Comparison of ENCODE assay signal across 9 cellular contexts in the genomic region with DNA sequence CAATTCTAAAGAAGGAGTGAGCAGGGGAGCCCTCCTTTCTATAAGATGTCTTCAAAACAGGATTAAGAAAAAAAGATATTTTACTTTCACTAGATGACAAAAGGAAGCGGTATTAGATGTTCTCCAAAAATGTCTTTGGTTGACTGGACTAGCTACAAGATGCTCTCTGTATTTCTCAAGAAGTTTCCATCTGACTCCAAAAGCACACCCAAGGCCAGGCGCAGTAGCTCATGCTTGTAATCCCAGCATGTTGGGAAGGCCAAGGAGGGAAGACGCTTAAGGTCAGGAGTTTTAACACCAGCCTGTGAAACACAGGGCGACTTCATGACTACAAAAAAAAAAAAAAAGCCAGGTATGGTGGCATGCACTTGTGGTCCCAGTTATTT.
DNase-seq lines count a peak whose midpoint lies in the region; ATAC-seq and TF ChIP-seq lines count a peak whose summit lies in the region.
"Had no signal": no experiment of that assay in that cellular context is flagged by ENCODE, and none has a peak within 500 bp of the region (broad histone marks: within the 10 kb centered on the region; RNA-seq: fewer than 3 reads in every experiment).

No MANE protein-coding gene starts in this region.

- H3K36me3 Mint-ChIP-seq in activated CD4-positive, alpha-beta T cell treated with anti-CD3 and anti-CD28 coated beads, Interleukin-2, amount 10 ng/mL, durations not matched to agents 24 days and 14 days (ENCODE audit: low read depth): peaks cover 10% of the 10 kb centered on the region
- H3K36me3 Mint-ChIP-seq in stimulated activated naive B cell treated with anti-CD40 and anti-IgM and Interleukin-4, amounts not matched to agents 10 μg/mL and 1 μg/mL and 100 μg/mL, for 72 hours: peaks cover 7 to 15% of the 10 kb centered on the region in 2 donors

- no peak overlapping the region for H3K27ac ChIP-seq in psoas muscle
- H3K27ac ChIP-seq: SK-N-MC had no signal

- H3K27me3 ChIP-seq in adipocyte (replicated peaks; ENCODE audit: control insufficient read depth, insufficient read depth, low read length): no peaks in the 10 kb centered on the region
- no peaks in the 10 kb centered on the region for H3K27me3 ChIP-seq in psoas muscle (ENCODE audit: insufficient read depth in 3 of 3, low read length in 2 of 3)

- peaks cover 50% of the 10 kb centered on the region for H3K4me1 ChIP-seq in adipocyte (ENCODE audit: control insufficient read depth, insufficient read depth, low read length)
- peaks cover 12% of the 10 kb centered on the region for H3K4me1 ChIP-seq in psoas muscle

- peak; percentile 23 for ATAC-seq in HG03354 (IDR thresholded peaks at IDR 0.05; ENCODE audit: poor library complexity, severe bottlenecking, unreplicated experiment)
- ATAC-seq in stimulated activated naive B cell treated with anti-CD40 and anti-IgM and Interleukin-4, amounts not matched to agents 10 μg/mL and 1 μg/mL and 100 μg/mL, for 72 hours (replicated peaks): peak; percentile 84 to 87
- no peak for ATAC-seq in psoas muscle
- no peak for ATAC-seq in HG03097 (IDR thresholded peaks at IDR 0.05; ENCODE audit: low FRiP score, unreplicated experiment)

- peak overlapping the region; percentile 95 for H3K27ac Mint-ChIP-seq in activated CD4-positive, alpha-beta T cell treated with anti-CD3 and anti-CD28 coated beads, Interleukin-2, amount 10 ng/mL, durations not matched to agents 24 days and 14 days
- peak overlapping the region; percentile 92 for H3K27ac Mint-ChIP-seq in stimulated activated naive B cell treated with anti-CD40 and anti-IgM and Interleukin-4, amounts not matched to agents 10 μg/mL and 1 μg/mL and 100 μg/mL, for 72 hours

- intact Hi-C loops in activated CD4-positive, alpha-beta T cell treated with anti-CD3 and anti-CD28 coated beads, Interleukin-2, amount 10 ng/mL, durations not matched to agents 24 days and 14 days (cut with micrococcal nuclease): loop anchor here (1.0 to 5.0 kb wide), 9 partner anchors 16 to 82 kb away; partner anchors contain the start of gene PIP4K2A
- intact Hi-C loops in psoas muscle (cut with DNase I): no loop called here

- no peaks in the 10 kb centered on the region for H3K27me3 Mint-ChIP-seq in activated CD4-positive, alpha-beta T cell treated with anti-CD3 and anti-CD28 coated beads, Interleukin-2, amount 10 ng/mL, durations not matched to agents 24 days and 14 days
- H3K27me3 Mint-ChIP-seq in stimulated activated naive B cell treated with anti-CD40 and anti-IgM and Interleukin-4, amounts not matched to agents 10 μg/mL and 1 μg/mL and 100 μg/mL, for 72 hours: no peaks in the 10 kb centered on the region

- no peak for TF ChIP-seq CTCF in psoas muscle (IDR thresholded peaks at IDR 0.05)

- H3K9ac ChIP-seq in adipocyte (ENCODE audit: low read length): peak overlapping the region; percentile 7

- H3K36me3 ChIP-seq in adipocyte (ENCODE audit: control insufficient read depth, insufficient read depth, low read length, severe bottlenecking): no peaks in the 10 kb centered on the region
- H3K36me3 ChIP-seq in psoas muscle (ENCODE audit: insufficient read depth in 1 of 2, low read depth in 1 of 2): no peaks in the 10 kb centered on the region

- DNase-seq in activated CD4-positive, alpha-beta T cell treated with anti-CD3 and anti-CD28 coated beads, Interleukin-2, amount 10 ng/mL, durations not matched to agents 24 days and 14 days: peak; percentile 76
- DNase-seq in activated CD4-positive, alpha-beta T cell treated with anti-CD3 and anti-CD28 coated beads for 4 hours: no peak
- DNase-seq in adipocyte (ENCODE audit: low read depth): no peak
- DNase-seq in stimulated activated naive B cell treated with anti-CD40 and anti-IgM and Interleukin-4, amounts not matched to agents 10 μg/mL and 1 μg/mL and 100 μg/mL, for 72 hours: peak; percentile 44
- no peak for DNase-seq in psoas muscle
- no peak for DNase-seq in kidney glomerular epithelial cell (lab: John Stamatoyannopoulos, UW)

- H3K4me3 ChIP-seq in adipocyte (ENCODE audit: low read length) (peak overlapping the region; percentile 6), psoas muscle (no peak overlapping the region)
- H3K4me3 ChIP-seq: SK-N-MC had no signal

- H3K4me3 Mint-ChIP-seq in activated CD4-positive, alpha-beta T cell treated with anti-CD3 and anti-CD28 coated beads, Interleukin-2, amount 10 ng/mL, durations not matched to agents 24 days and 14 days: peak overlapping the region; percentile 76
- peak overlapping the region; percentile 51 to 73 for H3K4me3 Mint-ChIP-seq in stimulated activated naive B cell treated with anti-CD40 and anti-IgM and Interleukin-4, amounts not matched to agents 10 μg/mL and 1 μg/mL and 100 μg/mL, for 72 hours

- WGBS in psoas muscle, 3 donors: 92 to 94% (median 94%) methylated on average over 4 of the region's 4 CpGs

- no peaks in the 10 kb centered on the region for H3K9me3 Mint-ChIP-seq in activated CD4-positive, alpha-beta T cell treated with anti-CD3 and anti-CD28 coated beads, Interleukin-2, amount 10 ng/mL, durations not matched to agents 24 days and 14 days
- H3K9me3 Mint-ChIP-seq in stimulated activated naive B cell treated with anti-CD40 and anti-IgM and Interleukin-4, amounts not matched to agents 10 μg/mL and 1 μg/mL and 100 μg/mL, for 72 hours: peaks cover 0 to 5% of the 10 kb centered on the region in 2 donors

- no peaks in the 10 kb centered on the region for H3K9me3 ChIP-seq in adipocyte (ENCODE audit: control insufficient read depth, low read length)
- no peaks in the 10 kb centered on the region for H3K9me3 ChIP-seq in psoas muscle

- H3K4me1 Mint-ChIP-seq in activated CD4-positive, alpha-beta T cell treated with anti-CD3 and anti-CD28 coated beads, Interleukin-2, amount 10 ng/mL, durations not matched to agents 24 days and 14 days: peaks cover 79% of the 10 kb centered on the region
- H3K4me1 Mint-ChIP-seq in stimulated activated naive B cell treated with anti-CD40 and anti-IgM and Interleukin-4, amounts not matched to agents 10 μg/mL and 1 μg/mL and 100 μg/mL, for 72 hours: peaks cover 37 to 64% of the 10 kb centered on the region in 2 donors

Comparison
In these comparisons a context has a peak if more than half of its experiments do, and no peak if none do; other contexts are left out.
1. DNase-seq: peak in activated CD4-positive, alpha-beta T cell treated with anti-CD3 and anti-CD28 coated beads, Interleukin-2, amount 10 ng/mL, durations not matched to agents 24 days and 14 days (single experiment) and stimulated activated naive B cell treated with anti-CD40 and anti-IgM and Interleukin-4, amounts not matched to agents 10 μg/mL and 1 μg/mL and 100 μg/mL, for 72 hours (single experiment); none in activated CD4-positive, alpha-beta T cell treated with anti-CD3 and anti-CD28 coated beads for 4 hours (0 of 2), adipocyte (single experiment), psoas muscle (0 of 2) and kidney glomerular epithelial cell (single experiment).
2. ATAC-seq: peak in HG03354 (single experiment) and stimulated activated naive B cell treated with anti-CD40 and anti-IgM and Interleukin-4, amounts not matched to agents 10 μg/mL and 1 μg/mL and 100 μg/mL, for 72 hours (2 of 2); none in psoas muscle (0 of 4) and HG03097 (single experiment).